In genomic region chr11:94129505-94130335, GRCh38 we compare ENCODE assay signal across 9 cellular contexts. TPM values are rescaled to one million over a fixed set of nuclear protein-coding genes. Genes with fewer than 3 reads are reported as not detected.
DNase-seq lines count a peak whose midpoint lies in the region; ATAC-seq, FAIRE-seq and TF ChIP-seq lines count a peak whose summit lies in the region.
"Had no signal": no experiment of that assay in that cellular context is flagged by ENCODE, and none has a peak within 500 bp of the region (broad histone marks: within the 10 kb centered on the region; RNA-seq: fewer than 3 reads in every experiment).

No MANE protein-coding gene starts in this region.

- no peak overlapping the region for H3K4me3 Mint-ChIP-seq in naive thymus-derived CD4-positive, alpha-beta T cell
- H3K4me3 Mint-ChIP-seq: stimulated activated naive CD8-positive, alpha-beta T cell treated with anti-CD3 and anti-CD28 coated beads, Interleukin-15, Interleukin-2, amounts not matched to agents 100 ng/mL and 50 ng/mL, for 24 hours had no signal

- H2AFZ ChIP-seq in endothelial cell of umbilical vein (ENCODE audit: low read depth, low read length): peak overlapping the region; percentile 92

- no peak for TF ChIP-seq CTCF in endothelial cell of umbilical vein (IDR thresholded peaks at IDR 0.05; ENCODE audit: extremely low read depth in 1 of 2, insufficient read depth in 1 of 2, low read depth in 1 of 2, low read length in 2 of 2)

- peak overlapping the region; percentile 89 for H3K9ac ChIP-seq in endothelial cell of umbilical vein (replicated peaks; ENCODE audit: extremely low read depth, insufficient read depth, low read length)

- intact Hi-C loops in endothelial cell of umbilical vein (cut with micrococcal nuclease): loop anchor here (2.0 to 10.0 kb wide), 2 partner anchors 391 to 805 kb away; no protein-coding TSS in a partner anchor
- intact Hi-C loops in naive thymus-derived CD4-positive, alpha-beta T cell (cut with micrococcal nuclease): loop anchor here (2.0 to 10.0 kb wide), 11 partner anchors 17 to 1659 kb away; partner anchors contain the start of genes FAM76B (in 2 of the 2), ANKRD49 (in 1 of the 2), C11orf54 (in 1 of the 2) and CEP295 (in 1 of the 2)

- TSS peak; percentile 64 for BruUV-seq in endothelial cell of umbilical vein (replicated peaks; lab: Mats Ljungman, UMichigan)

- H3K27ac Mint-ChIP-seq in naive thymus-derived CD4-positive, alpha-beta T cell: no peak overlapping the region
- H3K27ac Mint-ChIP-seq: stimulated activated naive CD8-positive, alpha-beta T cell treated with anti-CD3 and anti-CD28 coated beads, Interleukin-15, Interleukin-2, amounts not matched to agents 100 ng/mL and 50 ng/mL, for 24 hours had no signal

- no peaks in the 10 kb centered on the region for H3K27me3 Mint-ChIP-seq in naive thymus-derived CD4-positive, alpha-beta T cell
- H3K27me3 Mint-ChIP-seq: stimulated activated naive CD8-positive, alpha-beta T cell treated with anti-CD3 and anti-CD28 coated beads, Interleukin-15, Interleukin-2, amounts not matched to agents 100 ng/mL and 50 ng/mL, for 24 hours had no signal

- no peak for TF ChIP-seq POLR2A in endothelial cell of umbilical vein (IDR thresholded peaks at IDR 0.05; ENCODE audit: low read depth, low read length)

- H3K9me1 ChIP-seq in endothelial cell of umbilical vein (replicated peaks; ENCODE audit: control insufficient read depth, extremely low read depth, insufficient read depth, low read length): no peaks in the 10 kb centered on the region

- peaks cover 26 to 34% (median 31%) of the 10 kb centered on the region in 7 donors for H3K4me1 Mint-ChIP-seq in naive thymus-derived CD4-positive, alpha-beta T cell

- no peaks in the 10 kb centered on the region for H3K9me3 Mint-ChIP-seq in naive thymus-derived CD4-positive, alpha-beta T cell
- H3K9me3 Mint-ChIP-seq: stimulated activated naive CD8-positive, alpha-beta T cell treated with anti-CD3 and anti-CD28 coated beads, Interleukin-15, Interleukin-2, amounts not matched to agents 100 ng/mL and 50 ng/mL, for 24 hours had no signal

- ATAC-seq in naive thymus-derived CD4-positive, alpha-beta T cell: no peak
- no peak for ATAC-seq in HG02642 (IDR thresholded peaks at IDR 0.05; ENCODE audit: poor library complexity, unreplicated experiment)

- H3K27me3 ChIP-seq in endothelial cell of umbilical vein (ENCODE audit: control insufficient read depth in 2 of 2, insufficient read depth in 2 of 2, low read length in 2 of 2): no peaks in the 10 kb centered on the region
- H3K27me3 ChIP-seq in naive thymus-derived CD4-positive, alpha-beta T cell (ENCODE audit: control insufficient read depth in 2 of 2, insufficient read depth in 2 of 2, low read length in 2 of 2): no peaks in the 10 kb centered on the region

- peak overlapping the region; percentile 86 for H3K27ac ChIP-seq in endothelial cell of umbilical vein (ENCODE audit: insufficient read depth, low read depth, low read length)
- H3K27ac ChIP-seq in naive thymus-derived CD4-positive, alpha-beta T cell (ENCODE audit: low read depth, low read length): peak overlapping the region; percentile 73

- no peaks in the 10 kb centered on the region for H3K36me3 ChIP-seq in endothelial cell of umbilical vein (ENCODE audit: control insufficient read depth in 2 of 2, extremely low read depth in 1 of 2, insufficient read depth in 2 of 2, low read length in 2 of 2)
- H3K36me3 ChIP-seq in naive thymus-derived CD4-positive, alpha-beta T cell (ENCODE audit: control insufficient read depth in 2 of 3, insufficient read depth in 3 of 3, low read length in 3 of 3): peaks cover 0 to 12% (median 0%) of the 10 kb centered on the region in 3 experiments

- peak overlapping the region; percentile 85 for H3K4me2 ChIP-seq in endothelial cell of umbilical vein (ENCODE audit: insufficient read depth, low read length)

- dilution Hi-C loops in endothelial cell of umbilical vein (cut with MboI; ENCODE audit: extremely low pct_ligation_motif_present, low sequenced_read_pairs): no loop called here

- CTCF ChIA-PET in endothelial cell of umbilical vein (lab: Charles Lee): interaction anchor here (1.2 to 5.0 kb wide), 7 partner anchors 12 to 937 kb away, joined by 3 to 64 read pairs (median 10); partner anchors contain the start of gene SRSF8
- CTCF ChIA-PET in naive thymus-derived CD4-positive, alpha-beta T cell (lab: Charles Lee): no interaction called here

- no peaks in the 10 kb centered on the region for H3K36me3 Mint-ChIP-seq in naive thymus-derived CD4-positive, alpha-beta T cell

- no peaks in the 10 kb centered on the region for H4K20me1 ChIP-seq in endothelial cell of umbilical vein (replicated peaks; ENCODE audit: control insufficient read depth, extremely low read depth, insufficient read depth, low read length)

- peak; percentile 60 for FAIRE-seq in endothelial cell of umbilical vein (lab: Jason Lieb, UNC)

- POLR2A ChIA-PET in endothelial cell of umbilical vein (lab: Charles Lee): interaction anchor here (1.3 to 1.6 kb wide), 2 partner anchors 12 to 20 kb away, joined by 3 read pairs; no protein-coding TSS in a partner anchor
- POLR2A ChIA-PET in naive thymus-derived CD4-positive, alpha-beta T cell (lab: Charles Lee): interaction anchor here (0.6 to 1.8 kb wide), 4 partner anchors 9 to 484 kb away, joined by 3 to 5 read pairs (median 4); partner anchors contain the start of gene MED17

- peaks cover 56% of the 10 kb centered on the region for H3K79me2 ChIP-seq in endothelial cell of umbilical vein (ENCODE audit: control insufficient read depth, insufficient read depth, low read length)

- H3K4me3 ChIP-seq in endothelial cell of umbilical vein (replicated peaks in 1 of 3; ENCODE audit: insufficient read depth in 1 of 3, low read depth in 1 of 3, low read length in 3 of 3): peak overlapping the region; percentile 76 to 87 (median 77)
- peak overlapping the region; percentile 97 for H3K4me3 ChIP-seq in naive thymus-derived CD4-positive, alpha-beta T cell (ENCODE audit: low read length)

- DNase-seq in NCI-H2171 treated with DMSO at 0.1 percent for 48 hours (lab: John Stamatoyannopoulos, UW) (peak; percentile 56), NCI-H2171 (lab: John Stamatoyannopoulos, UW) (no peak), NCI-H526 (lab: John Stamatoyannopoulos, UW) (peak; percentile 54 to 59), endothelial cell of umbilical vein (ENCODE audit: low read depth, low spot score) (peak; percentile 28), SK-N-DZ (ENCODE audit: low spot score) (no peak), HK-2 (ENCODE audit: unreplicated experiment) (no peak)
- DNase-seq in naive thymus-derived CD4-positive, alpha-beta T cell: peak in 7 of 9 donors; percentile 9 to 31 (median 24)

- no peaks in the 10 kb centered on the region for H3K9me3 ChIP-seq in endothelial cell of umbilical vein (replicated peaks; ENCODE audit: control insufficient read depth, insufficient read depth, low read length)
- H3K9me3 ChIP-seq in naive thymus-derived CD4-positive, alpha-beta T cell (ENCODE audit: control insufficient read depth in 2 of 3, low read length in 3 of 3): no peaks in the 10 kb centered on the region

- peaks cover 48% of the 10 kb centered on the region for H3K4me1 ChIP-seq in endothelial cell of umbilical vein (ENCODE audit: control insufficient read depth, extremely low read depth, insufficient read depth, low read length)
- H3K4me1 ChIP-seq in naive thymus-derived CD4-positive, alpha-beta T cell (ENCODE audit: control insufficient read depth in 2 of 2, insufficient read depth in 2 of 2, low read length in 2 of 2): peaks cover 21 to 29% of the 10 kb centered on the region in 2 donors

TF ChIP-seq in endothelial cell of umbilical vein, 7 proteins besides CTCF, POLR2A, EP300 and RAD21:
- TF ChIP-seq MYC (IDR thresholded peaks at IDR 0.05; ENCODE audit: low read depth, low read length): no peak
- TF ChIP-seq FOS (IDR thresholded peaks at IDR 0.05; ENCODE audit: borderline replicate concordance, insufficient read depth, low read length): no peak

RNA-seq across cellular contexts. Expression of gene PANX1, which starts 1.1 kb away (rescaled TPM):
- total RNA-seq in endothelial cell of umbilical vein: 17.7 and 20.9 TPM in 2 replicates
- polyA plus RNA-seq in endothelial cell of umbilical vein: 8.5 and 9.5 TPM in 2 replicates
- 9.9 and 10.2 TPM in 2 replicates for polyA plus RNA-seq in endothelial cell of umbilical vein (2011; cell fraction: cytosol; rRNA removed)
- 7.5 and 8.2 TPM in 2 replicates for polyA plus RNA-seq in endothelial cell of umbilical vein (2011; cell fraction: nucleus; rRNA removed)
- 20.3 and 29.8 TPM in 2 replicates for polyA plus RNA-seq in endothelial cell of umbilical vein (2012)
- 33.2 and 34.9 TPM in 2 replicates for polyA minus RNA-seq in endothelial cell of umbilical vein
- polyA minus RNA-seq in endothelial cell of umbilical vein (2011; cell fraction: cytosol; rRNA and poly(A)+ RNA removed): 16.7 TPM
- 13.0 and 18.7 TPM in 2 replicates for polyA minus RNA-seq in endothelial cell of umbilical vein (2011; cell fraction: nucleus; rRNA and poly(A)+ RNA removed)
- total RNA-seq in naive thymus-derived CD4-positive, alpha-beta T cell: 10 to 100 TPM in 1 of 5 experiments, 1 to 10 TPM in 4; 5.6 to 14.8 (median 6.1) TPM
- polyA plus RNA-seq in naive thymus-derived CD4-positive, alpha-beta T cell: 1 to 10 TPM; 3.9 to 5.8 TPM
- polyA plus RNA-seq in SK-N-DZ (2014; cell fraction: cytosol; rRNA removed): 45.6 and 51.8 TPM in 2 replicates
- polyA plus RNA-seq in SK-N-DZ (2014; cell fraction: nucleus; rRNA removed): 22.3 and 28.4 TPM in 2 replicates

Comparison
In these comparisons a context has a peak if more than half of its experiments do, and no peak if none do; other contexts are left out.
1. DNase-seq: peak in NCI-H2171 treated with DMSO at 0.1 percent for 48 hours (single experiment), NCI-H526 (2 of 2), endothelial cell of umbilical vein (single experiment) and naive thymus-derived CD4-positive, alpha-beta T cell (7 of 9); none in NCI-H2171 (single experiment), SK-N-DZ (single experiment) and HK-2 (single experiment).